Comparison of ENCODE assay signal across 9 cellular contexts in genomic region chr4:5821665-5822358, GRCh38.
A peak's percentile ranks its signal among the peaks of the same experiment; 100 is the strongest.
DNase-seq lines count a peak whose midpoint lies in the region; ATAC-seq, FAIRE-seq and TF ChIP-seq lines count a peak whose summit lies in the region.
"Had no signal": no experiment of that assay in that cellular context is flagged by ENCODE, and none has a peak within 500 bp of the region (broad histone marks: within the 10 kb centered on the region; RNA-seq: fewer than 3 reads in every experiment).

No MANE protein-coding gene starts in this region.

- TF ChIP-seq EP300 in K562 (IDR thresholded peaks at IDR 0.05; ENCODE audit: low read length): no peak

- TF ChIP-seq POLR2A in K562 (conservative IDR thresholded peaks at IDR 0.05): no peak

- no peak overlapping the region for H3K4me2 ChIP-seq in K562 (ENCODE audit: insufficient read depth, low read length)

- H3K27ac ChIP-seq in K562 (ENCODE audit: extremely low read depth, low read depth, low read length): no peak overlapping the region

- H3K27me3 ChIP-seq in K562 (ENCODE audit: control insufficient read depth in 2 of 2, insufficient read depth in 2 of 2, low read length in 2 of 2): no peaks in the 10 kb centered on the region

- CTCF ChIA-PET in K562 (lab: Yijun Ruan, JAX; ENCODE audit: low intra/inter-chr PET ratio): no interaction called here

- H3K79me2 ChIP-seq in K562 (ENCODE audit: control insufficient read depth, insufficient read depth, low read length): no peaks in the 10 kb centered on the region

- POLR2A ChIA-PET in K562 (lab: Yijun Ruan, JAX): interaction anchor here (0.5 kb wide), 1 partner anchor 17 kb away, joined by 3 read pairs; no protein-coding TSS in a partner anchor

- H4K20me1 ChIP-seq in K562 (replicated peaks; ENCODE audit: control insufficient read depth, insufficient read depth, low read length): no peaks in the 10 kb centered on the region

- no peak overlapping the region for H2AFZ ChIP-seq in K562 (ENCODE audit: low read depth, low read length)

- TF ChIP-seq CTCF in CD14-positive monocyte (IDR thresholded peaks at IDR 0.05): peak; percentile 65
- peak; percentile 71 for TF ChIP-seq CTCF in GM12875 (IDR thresholded peaks at IDR 0.05; ENCODE audit: borderline replicate concordance, insufficient read depth, low read depth, low read length)
- TF ChIP-seq CTCF in K562 (IDR thresholded peaks at IDR 0.05 in 2 of 3, conservative IDR thresholded peaks at IDR 0.05 in 1 of 3; ENCODE audit: insufficient read depth in 2 of 3, low read depth in 1 of 3, low read length in 3 of 3): peak; percentile 71 to 87 (median 72)
- TF ChIP-seq CTCF in nephron (IDR thresholded peaks at IDR 0.05; ENCODE audit: unreplicated experiment in 3 of 3): peak; percentile 50 to 54 (median 52)

- H3K27ac Mint-ChIP-seq in CD14-positive monocyte (no peak overlapping the region), nephron (no peak overlapping the region)
- H3K27ac Mint-ChIP-seq in activated T-helper 2 cell treated with anti-CD3 and anti-CD28 coated beads, Interferon-gamma antibody, Interleukin-2, Interleukin-4, amounts not matched to agents 10 μg/mL and 5 μg/mL and 100 μg/mL, durations not matched to agents 14 hours and 24 hours and 36 hours: no peak overlapping the region

- in situ Hi-C loops in K562 (cut with MboI): loop anchor here (25.0 kb wide), 1 partner anchor 1335 kb away; no protein-coding TSS in a partner anchor

- H3K4me1 ChIP-seq in K562 (replicated peaks in 1 of 2; ENCODE audit: control insufficient read depth in 2 of 2, insufficient read depth in 2 of 2, low read length in 2 of 2): no peaks in the 10 kb centered on the region

- peak; percentile 32 for FAIRE-seq in K562 (lab: Jason Lieb, UNC)

- H3K36me3 Mint-ChIP-seq in CD14-positive monocyte: no peaks in the 10 kb centered on the region
- H3K36me3 Mint-ChIP-seq in nephron (ENCODE audit: low read depth): peaks cover 85% of the 10 kb centered on the region
- H3K36me3 Mint-ChIP-seq in activated T-helper 2 cell treated with anti-CD3 and anti-CD28 coated beads, Interferon-gamma antibody, Interleukin-2, Interleukin-4, amounts not matched to agents 10 μg/mL and 5 μg/mL and 100 μg/mL, durations not matched to agents 14 hours and 24 hours and 36 hours (ENCODE audit: low read depth): no peaks in the 10 kb centered on the region

- 5% methylated on average over 17 of the region's 18 CpGs for WGBS in K562 (ENCODE audit: insufficient coverage, low coverage, missing lambda C conversion rate)

- DNase-seq in CD14-positive monocyte (ENCODE audit: low spot score) (no peak), K562 (ENCODE audit: extremely low read depth in 1 of 4, low spot score in 3 of 4) (peak; percentile 57 to 66 (median 62)), midbrain (lab: John Stamatoyannopoulos, UW) (no peak)
- no peak for DNase-seq in activated T-helper 2 cell treated with anti-CD3 and anti-CD28 coated beads, Interferon-gamma antibody, Interleukin-2, Interleukin-4, amounts not matched to agents 10 μg/mL and 5 μg/mL and 100 μg/mL, durations not matched to agents 14 hours and 24 hours and 36 hours (ENCODE audit: low spot score)
- DNase-seq: NCI-H1436 had no signal

- intact Hi-C loops in CD14-positive monocyte (cut with micrococcal nuclease) (no loop called here), K562 (cut with micrococcal nuclease) (loop anchor here (1.0 kb wide), 1 partner anchor 158 kb away; no protein-coding TSS in a partner anchor)
- intact Hi-C loops in activated T-helper 2 cell treated with anti-CD3 and anti-CD28 coated beads, Interferon-gamma antibody, Interleukin-2, Interleukin-4, amounts not matched to agents 10 μg/mL and 5 μg/mL and 100 μg/mL, durations not matched to agents 14 hours and 24 hours and 36 hours (cut with micrococcal nuclease): no loop called here

- no peaks in the 10 kb centered on the region for H3K9me3 ChIP-seq in K562 (replicated peaks; ENCODE audit: control insufficient read depth, insufficient read depth, low read depth, low read length)

- peak; percentile 89 for ATAC-seq in K562
- ATAC-seq in GM19023 (IDR thresholded peaks at IDR 0.05; ENCODE audit: unreplicated experiment): no peak
- no peak for ATAC-seq in HG03280 (IDR thresholded peaks at IDR 0.05; ENCODE audit: unreplicated experiment)

- H3K27me3 Mint-ChIP-seq in CD14-positive monocyte (ENCODE audit: low read depth in 3 of 3) (peaks cover 13 to 25% (median 17%) of the 10 kb centered on the region in 3 donors), nephron (ENCODE audit: low read depth) (no peaks in the 10 kb centered on the region)
- no peaks in the 10 kb centered on the region for H3K27me3 Mint-ChIP-seq in activated T-helper 2 cell treated with anti-CD3 and anti-CD28 coated beads, Interferon-gamma antibody, Interleukin-2, Interleukin-4, amounts not matched to agents 10 μg/mL and 5 μg/mL and 100 μg/mL, durations not matched to agents 14 hours and 24 hours and 36 hours (ENCODE audit: low read depth)

- no TSS peak for BruUV-seq in K562 (replicated peaks; lab: Mats Ljungman, UMichigan)

- H3K9ac ChIP-seq in K562 (ENCODE audit: insufficient read depth in 1 of 2, low read depth in 2 of 2, low read length in 2 of 2): no peak overlapping the region

- no peak overlapping the region for H3K4me3 Mint-ChIP-seq in CD14-positive monocyte
- H3K4me3 Mint-ChIP-seq in nephron: no peak overlapping the region
- no peak overlapping the region for H3K4me3 Mint-ChIP-seq in activated T-helper 2 cell treated with anti-CD3 and anti-CD28 coated beads, Interferon-gamma antibody, Interleukin-2, Interleukin-4, amounts not matched to agents 10 μg/mL and 5 μg/mL and 100 μg/mL, durations not matched to agents 14 hours and 24 hours and 36 hours (ENCODE audit: low read depth)

- no peaks in the 10 kb centered on the region for H3K9me1 ChIP-seq in K562 (ENCODE audit: control insufficient read depth, insufficient read depth, low read length)

- H3K9me3 Mint-ChIP-seq in CD14-positive monocyte: peaks cover 0 to 3% (median 0%) of the 10 kb centered on the region in 7 donors
- H3K9me3 Mint-ChIP-seq in nephron: no peaks in the 10 kb centered on the region
- H3K9me3 Mint-ChIP-seq in activated T-helper 2 cell treated with anti-CD3 and anti-CD28 coated beads, Interferon-gamma antibody, Interleukin-2, Interleukin-4, amounts not matched to agents 10 μg/mL and 5 μg/mL and 100 μg/mL, durations not matched to agents 14 hours and 24 hours and 36 hours: no peaks in the 10 kb centered on the region

- peak; percentile 11 to 53; a peak in 2 of 4 replicates for TF ChIP-seq RAD21 in K562 (CRISPR knock-in tag; conservative IDR thresholded peaks at IDR 0.05 in 1 of 2, IDR thresholded peaks at IDR 0.05 in 1 of 2)

- H3K36me3 ChIP-seq in K562 (ENCODE audit: control insufficient read depth, insufficient read depth, low read length): no peaks in the 10 kb centered on the region

- H3K4me3 ChIP-seq in GM12875 (ENCODE audit: low read depth, low read length) (no peak overlapping the region), K562 (no peak overlapping the region)

- H3K4me1 Mint-ChIP-seq in CD14-positive monocyte (peaks cover 6% of the 10 kb centered on the region), nephron (no peaks in the 10 kb centered on the region)
- H3K4me1 Mint-ChIP-seq in activated T-helper 2 cell treated with anti-CD3 and anti-CD28 coated beads, Interferon-gamma antibody, Interleukin-2, Interleukin-4, amounts not matched to agents 10 μg/mL and 5 μg/mL and 100 μg/mL, durations not matched to agents 14 hours and 24 hours and 36 hours (ENCODE audit: low read depth): peaks cover 25% of the 10 kb centered on the region

TF ChIP-seq in K562, 482 proteins besides CTCF, POLR2A, EP300 and RAD21 (continues in another document):
- TF ChIP-seq RERE (CRISPR knock-in tag; IDR thresholded peaks at IDR 0.05; ENCODE audit: borderline replicate concordance): no peak

Comparison
In these comparisons a context has a peak if more than half of its experiments do, and no peak if none do; other contexts are left out.
1. DNase-seq: peak in K562 (4 of 4); none in CD14-positive monocyte (single experiment), midbrain (single experiment) and activated T-helper 2 cell treated with anti-CD3 and anti-CD28 coated beads, Interferon-gamma antibody, Interleukin-2, Interleukin-4, amounts not matched to agents 10 μg/mL and 5 μg/mL and 100 μg/mL, durations not matched to agents 14 hours and 24 hours and 36 hours (single experiment).
2. Peak in every context shown above with its lines, with median percentiles within 50 percentile points of each other: CTCF ChIP-seq.